ENCODE assay signal across 28 cellular contexts in genomic region chr11:57358991-57359390, GRCh38. TPM values are rescaled to one million over a fixed set of nuclear protein-coding genes. Genes with fewer than 3 reads are reported as not detected.
"Had no signal": no experiment of that assay in that cellular context is flagged by ENCODE, and none has a peak within 500 bp of the region (broad histone marks: within the 10 kb centered on the region; RNA-seq: fewer than 3 reads in every experiment).

No MANE protein-coding gene starts in this region.

- H3K9me3 ChIP-seq: left ventricle myocardium inferior, thyroid gland had no signal

- H3K36me3 Mint-ChIP-seq: activated CD8-positive, alpha-beta memory T cell treated with anti-CD3 and anti-CD28 coated beads, Interleukin-2, amount 10 ng/mL, durations not matched to agents 7 days and 5 days; activated naive CD4-positive, alpha-beta T cell treated with anti-CD3 and anti-CD28 coated beads, Interleukin-2, amount 50 U/mL, for 72 hours; naive thymus-derived CD8-positive, alpha-beta T cell had no signal

- FAIRE-seq: frontal cortex, TTC549 had no signal

- H3K27ac Mint-ChIP-seq: activated CD4-positive, alpha-beta T cell treated with anti-CD3 and anti-CD28 coated beads, Interleukin-2, amount 10 ng/mL, durations not matched to agents 7 days and 5 days; activated CD8-positive, alpha-beta memory T cell treated with anti-CD3 and anti-CD28 coated beads, Interleukin-2, amount 10 ng/mL, durations not matched to agents 7 days and 5 days; activated CD8-positive, alpha-beta T cell treated with anti-CD3 and anti-CD28 coated beads for 36 hours; naive thymus-derived CD8-positive, alpha-beta T cell; stimulated activated naive CD8-positive, alpha-beta T cell treated with anti-CD3 and anti-CD28 coated beads, Interleukin-15, Interleukin-2, amounts not matched to agents 100 ng/mL and 50 ng/mL, for 24 hours had no signal

- ATAC-seq: activated CD8-positive, alpha-beta memory T cell treated with anti-CD3 and anti-CD28 coated beads, Interleukin-2, amount 10 ng/mL, durations not matched to agents 7 days and 5 days; activated CD8-positive, alpha-beta T cell treated with anti-CD3 and anti-CD28 coated beads for 36 hours; activated naive CD4-positive, alpha-beta T cell treated with anti-CD3 and anti-CD28 coated beads, Interleukin-2, amount 50 U/mL, for 72 hours; naive thymus-derived CD8-positive, alpha-beta T cell had no signal

- H3K27me3 ChIP-seq: thyroid gland had no signal

- H3K4me1 ChIP-seq: thyroid gland had no signal

- H3K4me3 ChIP-seq: left ventricle myocardium inferior, thyroid gland had no signal

- H3K4me1 Mint-ChIP-seq: activated CD8-positive, alpha-beta memory T cell treated with anti-CD3 and anti-CD28 coated beads, Interleukin-2, amount 10 ng/mL, durations not matched to agents 7 days and 5 days had no signal

- H3K27ac ChIP-seq: thyroid gland, WERI-Rb-1 had no signal

- H3K9me3 Mint-ChIP-seq: activated CD4-positive, alpha-beta T cell treated with anti-CD3 and anti-CD28 coated beads, Interleukin-2, amount 10 ng/mL, durations not matched to agents 7 days and 5 days; activated CD8-positive, alpha-beta T cell treated with anti-CD3 and anti-CD28 coated beads for 36 hours; activated naive CD4-positive, alpha-beta T cell treated with anti-CD3 and anti-CD28 coated beads, Interleukin-2, amount 50 U/mL, for 72 hours; stimulated activated naive CD8-positive, alpha-beta T cell treated with anti-CD3 and anti-CD28 coated beads, Interleukin-15, Interleukin-2, amounts not matched to agents 100 ng/mL and 50 ng/mL, for 24 hours had no signal

- H3K36me3 ChIP-seq: left ventricle myocardium inferior, thyroid gland, WERI-Rb-1 had no signal

- DNase-seq: activated CD4-positive, alpha-beta T cell treated with anti-CD3 and anti-CD28 coated beads, Interleukin-2, amount 10 ng/mL, durations not matched to agents 7 days and 5 days; activated CD4-positive, CD25-positive, alpha-beta regulatory T cell treated with anti-CD3 and anti-CD28 coated beads, Interleukin-2, amount 50 U/mL, for 72 hours; activated CD8-positive, alpha-beta memory T cell treated with anti-CD3 and anti-CD28 coated beads, Interleukin-2, amount 10 ng/mL, durations not matched to agents 7 days and 5 days; activated CD8-positive, alpha-beta T cell treated with anti-CD3 and anti-CD28 coated beads for 36 hours; activated gamma-delta T cell treated with Interleukin-2 at 50 U/mL for 16 hours; activated T-cell treated with anti-CD3 and anti-CD28 coated beads for 4 hours; central memory CD4-positive, alpha-beta T cell; dermis blood vessel endothelial cell; effector CD8-positive, alpha-beta T cell; glutamatergic neuron; hippocampal formation; kidney glomerular epithelial cell; left ventricle myocardium inferior; naive thymus-derived CD8-positive, alpha-beta T cell; stimulated activated CD4-positive, alpha-beta T cell treated with anti-CD3 and anti-CD28 coated beads, Interleukin-4, amount 100 ng/mL, for 24 hours; substantia nigra; T-helper 1 cell; thyroid gland; WERI-Rb-1 had no signal

- H3K4me3 Mint-ChIP-seq: activated CD4-positive, alpha-beta T cell treated with anti-CD3 and anti-CD28 coated beads, Interleukin-2, amount 10 ng/mL, durations not matched to agents 7 days and 5 days; activated CD8-positive, alpha-beta memory T cell treated with anti-CD3 and anti-CD28 coated beads, Interleukin-2, amount 10 ng/mL, durations not matched to agents 7 days and 5 days; activated CD8-positive, alpha-beta T cell treated with anti-CD3 and anti-CD28 coated beads for 36 hours; naive thymus-derived CD8-positive, alpha-beta T cell; stimulated activated naive CD8-positive, alpha-beta T cell treated with anti-CD3 and anti-CD28 coated beads, Interleukin-15, Interleukin-2, amounts not matched to agents 100 ng/mL and 50 ng/mL, for 24 hours had no signal

RNA-seq across cellular contexts. Expression of gene P2RX3, which starts 20.8 kb away (rescaled TPM):
- total RNA-seq: activated CD4-positive, alpha-beta T cell treated with anti-CD3 and anti-CD28 coated beads, Interleukin-2, amount 10 ng/mL, durations not matched to agents 7 days and 5 days; activated CD8-positive, alpha-beta memory T cell treated with anti-CD3 and anti-CD28 coated beads, Interleukin-2, amount 10 ng/mL, durations not matched to agents 7 days and 5 days; activated CD8-positive, alpha-beta T cell treated with anti-CD3 and anti-CD28 coated beads for 36 hours; activated naive CD4-positive, alpha-beta T cell treated with anti-CD3 and anti-CD28 coated beads, Interleukin-2, amount 50 U/mL, for 72 hours; aorta; dermis blood vessel endothelial cell; frontal cortex; lung microvascular endothelial cell; naive thymus-derived CD8-positive, alpha-beta T cell; thyroid gland had no signal
- polyA plus RNA-seq: aorta; esophagus; naive thymus-derived CD8-positive, alpha-beta T cell had no signal

RNA-seq across cellular contexts. Expression of gene PRG3, which starts 22.0 kb away (rescaled TPM):
- total RNA-seq: activated CD4-positive, alpha-beta T cell treated with anti-CD3 and anti-CD28 coated beads, Interleukin-2, amount 10 ng/mL, durations not matched to agents 7 days and 5 days; activated CD8-positive, alpha-beta memory T cell treated with anti-CD3 and anti-CD28 coated beads, Interleukin-2, amount 10 ng/mL, durations not matched to agents 7 days and 5 days; activated CD8-positive, alpha-beta T cell treated with anti-CD3 and anti-CD28 coated beads for 36 hours; activated naive CD4-positive, alpha-beta T cell treated with anti-CD3 and anti-CD28 coated beads, Interleukin-2, amount 50 U/mL, for 72 hours; aorta; dermis blood vessel endothelial cell; frontal cortex; left ventricle myocardium inferior; lung microvascular endothelial cell; naive thymus-derived CD8-positive, alpha-beta T cell; thyroid gland; urinary bladder had no signal
- polyA plus RNA-seq: adipose tissue; aorta; esophagus; naive thymus-derived CD8-positive, alpha-beta T cell; urinary bladder had no signal

RNA-seq across cellular contexts. Expression of gene PRG2, which starts 31.5 kb away (rescaled TPM):
- total RNA-seq: dermis blood vessel endothelial cell; frontal cortex; left ventricle myocardium inferior; lung microvascular endothelial cell; naive thymus-derived CD8-positive, alpha-beta T cell had no signal
- polyA plus RNA-seq: naive thymus-derived CD8-positive, alpha-beta T cell; urinary bladder had no signal
